17 cellular contexts compared by ENCODE assay signal in the genomic region with DNA sequence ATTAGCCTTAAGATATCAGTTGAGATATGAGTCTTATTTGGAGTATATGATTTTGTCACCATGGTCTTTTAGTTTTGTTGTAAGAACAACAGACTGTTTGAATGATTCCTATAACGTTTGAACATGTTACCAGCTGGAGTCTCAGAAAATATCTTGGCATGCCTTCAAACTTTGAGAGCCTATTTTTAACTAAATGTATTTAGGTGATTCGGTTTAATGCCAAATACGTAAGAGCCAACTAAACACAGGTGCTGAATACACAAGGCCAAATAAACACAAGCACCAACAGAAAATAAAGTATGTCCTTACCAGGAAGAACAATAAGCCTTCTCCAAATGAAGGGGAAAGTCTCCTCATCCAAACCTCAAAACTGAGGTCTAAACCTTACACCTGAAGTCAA.
"Had no signal": no experiment of that assay in that cellular context is flagged by ENCODE, and none has a peak within 500 bp of the region (broad histone marks: within the 10 kb centered on the region; RNA-seq: fewer than 3 reads in every experiment).

No MANE protein-coding gene starts in this region.

- DNase-seq: dermis blood vessel endothelial cell; erythroblast; foreskin keratinocyte; immature natural killer cell; kidney; left colon; left ventricle myocardium superior; mesenchymal stem cell; midbrain; psoas muscle; right lobe of liver; stimulated activated CD4-positive, alpha-beta T cell treated with anti-CD3 and anti-CD28 coated beads, Interleukin-4, amount 100 ng/mL, for 1 hour; stimulated activated CD8-positive, alpha-beta memory T cell treated with anti-CD3 and anti-CD28 coated beads, Interleukin-4, amount 100 ng/mL, for 48 hours; stimulated activated naive CD8-positive, alpha-beta T cell treated with anti-CD3 and anti-CD28 coated beads, Interleukin-15, Interleukin-2, amounts not matched to agents 100 U/mL and 50 U/mL, for 24 hours; thyroid gland had no signal

- H3K4me3 Mint-ChIP-seq: immature natural killer cell; stimulated activated effector memory CD8-positive, alpha-beta T cell treated with anti-CD3 and anti-CD28 coated beads, Interleukin-12 subunit alpha, Interleukin-12 subunit beta, amount 100 ng/mL, for 72 hours; type B pancreatic cell had no signal

- ATAC-seq: foreskin keratinocyte; left colon; left ventricle myocardium superior; psoas muscle; right lobe of liver; stimulated activated effector memory CD8-positive, alpha-beta T cell treated with anti-CD3 and anti-CD28 coated beads, Interleukin-12 subunit alpha, Interleukin-12 subunit beta, amount 100 ng/mL, for 72 hours; stimulated activated naive CD8-positive, alpha-beta T cell treated with anti-CD3 and anti-CD28 coated beads, Interleukin-15, Interleukin-2, amounts not matched to agents 100 U/mL and 50 U/mL, for 24 hours had no signal

- H3K27me3 Mint-ChIP-seq: type B pancreatic cell had no signal

- H3K9me3 ChIP-seq: right lobe of liver, thyroid gland had no signal

- H3K27ac Mint-ChIP-seq: stimulated activated effector memory CD8-positive, alpha-beta T cell treated with anti-CD3 and anti-CD28 coated beads, Interleukin-12 subunit alpha, Interleukin-12 subunit beta, amount 100 ng/mL, for 72 hours; type B pancreatic cell had no signal
